ENCODE assay signal across 10 cellular contexts in the genomic region with DNA sequence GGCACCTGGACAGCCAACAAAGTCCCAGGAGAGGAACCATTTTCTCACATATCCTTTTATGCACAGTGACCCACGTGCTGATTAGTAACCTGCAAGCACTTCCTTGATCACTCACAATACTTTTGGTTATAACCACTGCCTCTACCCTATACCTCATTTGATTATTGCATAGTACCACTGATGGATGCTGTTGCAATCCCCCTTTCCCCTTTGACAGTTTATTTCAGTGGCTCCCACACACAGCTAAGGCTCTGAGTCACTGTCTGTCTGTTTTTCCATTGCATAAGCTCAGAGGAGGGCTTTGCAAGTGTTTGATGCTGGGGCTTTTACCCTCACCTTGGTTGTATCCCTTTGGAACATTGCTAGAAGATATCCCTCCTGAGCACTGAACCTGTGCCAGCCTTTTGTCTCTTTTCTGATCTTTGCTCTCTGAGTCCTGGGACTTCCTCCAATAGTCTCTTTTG.
DNase-seq lines count a peak whose midpoint lies in the region; ATAC-seq and TF ChIP-seq lines count a peak whose summit lies in the region.
"Had no signal": no experiment of that assay in that cellular context is flagged by ENCODE, and none has a peak within 500 bp of the region (broad histone marks: within the 10 kb centered on the region; RNA-seq: fewer than 3 reads in every experiment).

No MANE protein-coding gene starts in this region.

- H3K9me3 Mint-ChIP-seq in activated CD4-positive, alpha-beta T cell treated with anti-CD3 and anti-CD28 coated beads, Interleukin-2, amount 10 ng/mL, durations not matched to agents 24 days and 14 days = no peaks in the 10 kb centered on the region
- peaks cover 2% of the 10 kb centered on the region for H3K9me3 Mint-ChIP-seq in stimulated activated effector memory CD8-positive, alpha-beta T cell treated with anti-CD3 and anti-CD28 coated beads, Interleukin-12 subunit alpha, Interleukin-12 subunit beta, amount 100 ng/mL, for 72 hours

- no peaks in the 10 kb centered on the region for H3K36me3 Mint-ChIP-seq in activated CD4-positive, alpha-beta T cell treated with anti-CD3 and anti-CD28 coated beads, Interleukin-2, amount 10 ng/mL, durations not matched to agents 24 days and 14 days (ENCODE audit: low read depth)
- H3K36me3 Mint-ChIP-seq in stimulated activated effector memory CD8-positive, alpha-beta T cell treated with anti-CD3 and anti-CD28 coated beads, Interleukin-12 subunit alpha, Interleukin-12 subunit beta, amount 100 ng/mL, for 72 hours = no peaks in the 10 kb centered on the region

- peak overlapping the region; percentile 14 for H3K27ac Mint-ChIP-seq in activated CD4-positive, alpha-beta T cell treated with anti-CD3 and anti-CD28 coated beads, Interleukin-2, amount 10 ng/mL, durations not matched to agents 24 days and 14 days
- no peak overlapping the region for H3K27ac Mint-ChIP-seq in stimulated activated effector memory CD8-positive, alpha-beta T cell treated with anti-CD3 and anti-CD28 coated beads, Interleukin-12 subunit alpha, Interleukin-12 subunit beta, amount 100 ng/mL, for 72 hours

- no peak for DNase-seq in activated CD4-positive, alpha-beta T cell treated with anti-CD3 and anti-CD28 coated beads, Interleukin-2, amount 10 ng/mL, durations not matched to agents 24 days and 14 days
- DNase-seq in activated CD4-positive, alpha-beta T cell treated with anti-CD3 and anti-CD28 coated beads for 4 hours = no peak
- peak; percentile 95 for DNase-seq in MV-4-11 (lab: John Stamatoyannopoulos, UW)
- DNase-seq in dedifferentiated amniotic fluid mesenchymal stem cell (ENCODE audit: extremely low spot score) = peak; percentile 22
- no peak for DNase-seq in stimulated activated effector memory CD8-positive, alpha-beta T cell treated with anti-CD3 and anti-CD28 coated beads, Interleukin-12 subunit alpha, Interleukin-12 subunit beta, amount 100 ng/mL, for 72 hours (ENCODE audit: low spot score in 2 of 2)
- no peak for DNase-seq in effector memory CD4-positive, alpha-beta T cell
- DNase-seq in G401 (ENCODE audit: low spot score) = no peak
- DNase-seq in heart left ventricle = no peak
- DNase-seq: adrenal gland, ovary had no signal

- H3K4me3 Mint-ChIP-seq in activated CD4-positive, alpha-beta T cell treated with anti-CD3 and anti-CD28 coated beads, Interleukin-2, amount 10 ng/mL, durations not matched to agents 24 days and 14 days = no peak overlapping the region
- no peak overlapping the region for H3K4me3 Mint-ChIP-seq in stimulated activated effector memory CD8-positive, alpha-beta T cell treated with anti-CD3 and anti-CD28 coated beads, Interleukin-12 subunit alpha, Interleukin-12 subunit beta, amount 100 ng/mL, for 72 hours

- peaks cover 3% of the 10 kb centered on the region for H3K4me1 Mint-ChIP-seq in activated CD4-positive, alpha-beta T cell treated with anti-CD3 and anti-CD28 coated beads, Interleukin-2, amount 10 ng/mL, durations not matched to agents 24 days and 14 days
- H3K4me1 Mint-ChIP-seq in stimulated activated effector memory CD8-positive, alpha-beta T cell treated with anti-CD3 and anti-CD28 coated beads, Interleukin-12 subunit alpha, Interleukin-12 subunit beta, amount 100 ng/mL, for 72 hours = no peaks in the 10 kb centered on the region

- peak; percentile 64 for ATAC-seq in stimulated activated effector memory CD8-positive, alpha-beta T cell treated with anti-CD3 and anti-CD28 coated beads, Interleukin-12 subunit alpha, Interleukin-12 subunit beta, amount 100 ng/mL, for 72 hours
- no peak for ATAC-seq in heart left ventricle

- WGBS in heart left ventricle, 4 donors = 25 to 50% (median 48%) methylated on average over 1 of the region's 1 CpG

- no peak overlapping the region for H3K4me3 ChIP-seq in effector memory CD4-positive, alpha-beta T cell (ENCODE audit: insufficient read depth, low read depth, low read length, poor library complexity, severe bottlenecking)
- no peak overlapping the region for H3K4me3 ChIP-seq in heart left ventricle
- H3K4me3 ChIP-seq: adrenal gland, ovary had no signal

- no peak for TF ChIP-seq POLR2A in heart left ventricle (IDR thresholded peaks at IDR 0.05)

- no peak overlapping the region for H3K27ac ChIP-seq in effector memory CD4-positive, alpha-beta T cell (ENCODE audit: insufficient read depth, low read length, poor library complexity, severe bottlenecking)
- no peak overlapping the region for H3K27ac ChIP-seq in heart left ventricle
- H3K27ac ChIP-seq: adrenal gland, ovary had no signal

- H3K36me3 ChIP-seq in effector memory CD4-positive, alpha-beta T cell (ENCODE audit: control insufficient read depth, insufficient read depth, low read length) = no peaks in the 10 kb centered on the region
- no peaks in the 10 kb centered on the region for H3K36me3 ChIP-seq in heart left ventricle
- H3K36me3 ChIP-seq: adrenal gland, ovary had no signal

- intact Hi-C loops in activated CD4-positive, alpha-beta T cell treated with anti-CD3 and anti-CD28 coated beads, Interleukin-2, amount 10 ng/mL, durations not matched to agents 24 days and 14 days (cut with micrococcal nuclease) = loop anchor here (10.0 kb wide), 1 partner anchor 143 kb away; no protein-coding TSS in a partner anchor
- intact Hi-C loops in heart left ventricle (cut with DNase I) = no loop called here

- no peaks in the 10 kb centered on the region for H3K9me3 ChIP-seq in effector memory CD4-positive, alpha-beta T cell (ENCODE audit: control insufficient read depth, low read length)
- no peaks in the 10 kb centered on the region for H3K9me3 ChIP-seq in heart left ventricle
- H3K9me3 ChIP-seq: adrenal gland, ovary had no signal

- TF ChIP-seq CTCF in heart left ventricle (IDR thresholded peaks at IDR 0.05) = no peak

- in situ Hi-C loops in G401 (cut with HindIII; ENCODE audit: low sequenced_read_pairs) = no loop called here

- no peaks in the 10 kb centered on the region for H3K27me3 ChIP-seq in effector memory CD4-positive, alpha-beta T cell (replicated peaks; ENCODE audit: control insufficient read depth, insufficient read depth, low read length, poor library complexity, severe bottlenecking)
- peaks cover 0 to 4% (median 0%) of the 10 kb centered on the region in 9 donors for H3K27me3 ChIP-seq in heart left ventricle
- H3K27me3 ChIP-seq: adrenal gland, ovary had no signal

- H3K4me1 ChIP-seq in effector memory CD4-positive, alpha-beta T cell (ENCODE audit: control insufficient read depth, insufficient read depth, low read length, poor library complexity, severe bottlenecking) = no peaks in the 10 kb centered on the region
- no peaks in the 10 kb centered on the region for H3K4me1 ChIP-seq in heart left ventricle
- H3K4me1 ChIP-seq: adrenal gland had no signal

- H3K27me3 Mint-ChIP-seq in activated CD4-positive, alpha-beta T cell treated with anti-CD3 and anti-CD28 coated beads, Interleukin-2, amount 10 ng/mL, durations not matched to agents 24 days and 14 days = peaks cover 20% of the 10 kb centered on the region

Comparison
In these comparisons a context has a peak if more than half of its experiments do, and no peak if none do; other contexts are left out.
1. DNase-seq: peak in MV-4-11 (single experiment) and dedifferentiated amniotic fluid mesenchymal stem cell (single experiment); none in activated CD4-positive, alpha-beta T cell treated with anti-CD3 and anti-CD28 coated beads, Interleukin-2, amount 10 ng/mL, durations not matched to agents 24 days and 14 days (single experiment), activated CD4-positive, alpha-beta T cell treated with anti-CD3 and anti-CD28 coated beads for 4 hours (0 of 2), stimulated activated effector memory CD8-positive, alpha-beta T cell treated with anti-CD3 and anti-CD28 coated beads, Interleukin-12 subunit alpha, Interleukin-12 subunit beta, amount 100 ng/mL, for 72 hours (0 of 2), effector memory CD4-positive, alpha-beta T cell (0 of 3), G401 (single experiment) and heart left ventricle (0 of 5).